Comparison of ENCODE assay signal across 8 cellular contexts in genomic region chr6:158475344-158476302, GRCh38.
DNase-seq lines count a peak whose midpoint lies in the region; ATAC-seq and TF ChIP-seq lines count a peak whose summit lies in the region.

No MANE protein-coding gene starts in this region.

- no peak overlapping the region for H3K9ac ChIP-seq in trophoblast cell (ENCODE audit: low read length)

- peaks cover 0 to 5% of the 10 kb centered on the region in 2 experiments for H3K4me1 ChIP-seq in trophoblast cell (ENCODE audit: control insufficient read depth in 1 of 2, insufficient read depth in 2 of 2, low read length in 2 of 2)

- no peak overlapping the region for H3K4me2 ChIP-seq in trophoblast cell (ENCODE audit: low read length)

- WGBS in trophoblast cell (ENCODE audit: extremely low coverage, insufficient coverage, insufficient read length) = no CpG with 5 or more reads among the region's 15 CpGs

- no peak overlapping the region for H2AFZ ChIP-seq in trophoblast cell (ENCODE audit: insufficient read depth, low read length, poor library complexity)

- no peak overlapping the region for H2AK5ac ChIP-seq in trophoblast cell (ENCODE audit: low read length)

- peak overlapping the region in 3 of 5 experiments; percentile 13 to 59 (median 25) for H3K4me3 Mint-ChIP-seq in brain

- H4K12ac ChIP-seq in trophoblast cell (ENCODE audit: low read depth, low read length) = no peak overlapping the region

- no peak overlapping the region for H2BK5ac ChIP-seq in trophoblast cell (ENCODE audit: low read depth, low read length, poor library complexity)

- H3K14ac ChIP-seq in trophoblast cell (ENCODE audit: low read length) = no peak overlapping the region

- H3K27ac ChIP-seq in trophoblast cell (ENCODE audit: low read depth, low read length) = no peak overlapping the region

- H3K27me3 Mint-ChIP-seq in brain = no peaks in the 10 kb centered on the region

- ATAC-seq in GM19023 (IDR thresholded peaks at IDR 0.05; ENCODE audit: unreplicated experiment) (peak; percentile 81), HG03025 (IDR thresholded peaks at IDR 0.05; ENCODE audit: low FRiP score, unreplicated experiment) (peak; percentile 75)

- H4K8ac ChIP-seq in trophoblast cell (ENCODE audit: low read depth, low read length) = no peak overlapping the region

- no peak overlapping the region for H2BK12ac ChIP-seq in trophoblast cell (ENCODE audit: low read length)

- no peak overlapping the region for H4K91ac ChIP-seq in trophoblast cell (ENCODE audit: low read depth, low read length)

- H3K4ac ChIP-seq in trophoblast cell (ENCODE audit: low read depth, low read length) = no peak overlapping the region

- H3K4me1 Mint-ChIP-seq in brain = peaks cover 42% of the 10 kb centered on the region

- peaks cover 3% of the 10 kb centered on the region for H3K9me3 ChIP-seq in trophoblast cell (ENCODE audit: insufficient read depth, low read depth, low read length)

- TF ChIP-seq CTCF in brain (conservative IDR thresholded peaks at IDR 0.05) = no peak

- H3K36me3 Mint-ChIP-seq in brain = peaks cover 53% of the 10 kb centered on the region

- H3K9me3 Mint-ChIP-seq in brain = peaks cover 0 to 3% (median 0%) of the 10 kb centered on the region in 5 experiments

- H3K27ac Mint-ChIP-seq in brain = peak overlapping the region; percentile 45 to 94 (median 83)

- no peaks in the 10 kb centered on the region for H3K79me2 ChIP-seq in trophoblast cell (ENCODE audit: control insufficient read depth, insufficient read depth, low read length, poor library complexity)

- no peak overlapping the region for H3K4me3 ChIP-seq in trophoblast cell (ENCODE audit: low read depth, low read length)

- peaks cover 14 to 19% of the 10 kb centered on the region in 2 experiments for H3K36me3 ChIP-seq in trophoblast cell (ENCODE audit: control insufficient read depth in 1 of 2, insufficient read depth in 2 of 2, low read length in 2 of 2)

- no peak overlapping the region for H2BK120ac ChIP-seq in trophoblast cell (ENCODE audit: insufficient read depth, low read length, poor library complexity)

- H3K18ac ChIP-seq in trophoblast cell (ENCODE audit: low read length) = peak overlapping the region; percentile 29

- DNase-seq in Ammon's horn (ENCODE audit: low spot score) (peak; percentile 47), NCI-H2081 (lab: John Stamatoyannopoulos, UW) (peak; percentile 74 to 95), trophoblast cell (no peak), RKO (ENCODE audit: low spot score) (no peak)
- DNase-seq in stimulated activated CD4-positive, alpha-beta T cell treated with anti-CD3 and anti-CD28 coated beads, Interleukin-4, amount 100 ng/mL, for 24 hours = no peak

- H3K27me3 ChIP-seq in trophoblast cell (ENCODE audit: insufficient read depth, low read length) = no peaks in the 10 kb centered on the region

- no peak overlapping the region for H3K23ac ChIP-seq in trophoblast cell (ENCODE audit: low read length)

- no peaks in the 10 kb centered on the region for H3K79me1 ChIP-seq in trophoblast cell (ENCODE audit: low read length)

Comparison
In these comparisons a context has a peak if more than half of its experiments do, and no peak if none do; other contexts are left out.
1. DNase-seq: peak in Ammon's horn (single experiment) and NCI-H2081 (2 of 2); none in trophoblast cell (0 of 2), stimulated activated CD4-positive, alpha-beta T cell treated with anti-CD3 and anti-CD28 coated beads, Interleukin-4, amount 100 ng/mL, for 24 hours (single experiment) and RKO (single experiment).